Comparison of ENCODE assay signal across 28 cellular contexts in genomic region chr16:8523932-8524331, GRCh38.
"Had no signal": no experiment of that assay in that cellular context is flagged by ENCODE, and none has a peak within 500 bp of the region (broad histone marks: within the 10 kb centered on the region; RNA-seq: fewer than 3 reads in every experiment).

No MANE protein-coding gene starts in this region.

- H3K4me3 Mint-ChIP-seq: stimulated activated effector memory CD8-positive, alpha-beta T cell treated with anti-CD3 and anti-CD28 coated beads, Interleukin-12 subunit alpha, Interleukin-12 subunit beta, amount 100 ng/mL, for 72 hours; stimulated activated memory B cell treated with anti-CD40 and anti-IgM and Interleukin-4, amounts not matched to agents 10 μg/mL and 1 μg/mL and 100 μg/mL, for 72 hours; stimulated activated naive B cell treated with anti-CD40 and anti-IgM and Interleukin-4, amounts not matched to agents 10 μg/mL and 1 μg/mL and 100 μg/mL, for 72 hours; stimulated activated naive CD8-positive, alpha-beta T cell treated with anti-CD3 and anti-CD28 coated beads, Interleukin-15, amount 100 ng/mL, for 72 hours; stimulated activated naive CD8-positive, alpha-beta T cell treated with anti-CD3 and anti-CD28 coated beads, Interleukin-15, Interleukin-2, amounts not matched to agents 100 ng/mL and 50 ng/mL, for 24 hours; type B pancreatic cell had no signal

- H3K27me3 ChIP-seq: testis, thyroid gland, tibial artery, tibial nerve, transverse colon, upper lobe of left lung, upper lobe of right lung, uterus, vagina had no signal

- H3K9me3 Mint-ChIP-seq: stimulated activated effector memory CD8-positive, alpha-beta T cell treated with anti-CD3 and anti-CD28 coated beads, Interleukin-12 subunit alpha, Interleukin-12 subunit beta, amount 100 ng/mL, for 72 hours; stimulated activated memory B cell treated with anti-CD40 and anti-IgM and Interleukin-4, amounts not matched to agents 10 μg/mL and 1 μg/mL and 100 μg/mL, for 72 hours; stimulated activated naive B cell treated with anti-CD40 and anti-IgM and Interleukin-4, amounts not matched to agents 10 μg/mL and 1 μg/mL and 100 μg/mL, for 72 hours; stimulated activated naive CD8-positive, alpha-beta T cell treated with anti-CD3 and anti-CD28 coated beads, Interleukin-15, amount 100 ng/mL, for 72 hours; stimulated activated naive CD8-positive, alpha-beta T cell treated with anti-CD3 and anti-CD28 coated beads, Interleukin-15, Interleukin-2, amounts not matched to agents 100 ng/mL and 50 ng/mL, for 24 hours; type B pancreatic cell had no signal

- H3K36me3 Mint-ChIP-seq: stimulated activated effector memory CD8-positive, alpha-beta T cell treated with anti-CD3 and anti-CD28 coated beads, Interleukin-12 subunit alpha, Interleukin-12 subunit beta, amount 100 ng/mL, for 72 hours; stimulated activated memory B cell treated with anti-CD40 and anti-IgM and Interleukin-4, amounts not matched to agents 10 μg/mL and 1 μg/mL and 100 μg/mL, for 72 hours; stimulated activated naive B cell treated with anti-CD40 and anti-IgM and Interleukin-4, amounts not matched to agents 10 μg/mL and 1 μg/mL and 100 μg/mL, for 72 hours; type B pancreatic cell had no signal

- ATAC-seq: stimulated activated effector memory CD8-positive, alpha-beta T cell treated with anti-CD3 and anti-CD28 coated beads, Interleukin-12 subunit alpha, Interleukin-12 subunit beta, amount 100 ng/mL, for 72 hours; stimulated activated memory B cell treated with anti-CD40 and anti-IgM and Interleukin-4, amounts not matched to agents 10 μg/mL and 1 μg/mL and 100 μg/mL, for 72 hours; stimulated activated naive B cell treated with anti-CD40 and anti-IgM and Interleukin-4, amounts not matched to agents 10 μg/mL and 1 μg/mL and 100 μg/mL, for 72 hours; stimulated activated naive CD8-positive, alpha-beta T cell treated with anti-CD3 and anti-CD28 coated beads, Interleukin-15, amount 100 ng/mL, for 72 hours; stimulated activated naive CD8-positive, alpha-beta T cell treated with anti-CD3 and anti-CD28 coated beads, Interleukin-15, Interleukin-2, amounts not matched to agents 100 U/mL and 50 U/mL, for 24 hours; upper lobe of right lung had no signal

- H3K27ac ChIP-seq: stomach, suprapubic skin, testis, thoracic aorta, thyroid gland, tibial artery, tibial nerve, transverse colon, upper lobe of left lung, upper lobe of right lung, uterus, vagina had no signal

- H3K9me3 ChIP-seq: stomach, suprapubic skin, testis, thoracic aorta, thyroid gland, tibial artery, tibial nerve, transverse colon, upper lobe of left lung, upper lobe of right lung, uterus, vagina had no signal

- DNase-seq: stimulated activated CD4-positive, alpha-beta T cell treated with anti-CD3 and anti-CD28 coated beads, Interleukin-2, amount 100 ng/mL, for 48 hours; stimulated activated CD4-positive, alpha-beta T cell treated with anti-CD3 and anti-CD28 coated beads, Interleukin-4, amount 100 ng/mL, for 1 hour; stimulated activated CD4-positive, alpha-beta T cell treated with anti-CD3 and anti-CD28 coated beads, Interleukin-4, amount 100 ng/mL, for 24 hours; stimulated activated CD4-positive, alpha-beta T cell treated with anti-CD3 and anti-CD28 coated beads, Interleukin-4, amount 100 ng/mL, for 4 hours; stimulated activated CD8-positive, alpha-beta memory T cell treated with anti-CD3 and anti-CD28 coated beads, Interleukin-4, amount 100 ng/mL, for 48 hours; stimulated activated naive B cell treated with anti-CD40 and anti-IgM and Interleukin-4, amounts not matched to agents 10 μg/mL and 1 μg/mL and 100 μg/mL, for 72 hours; stimulated activated naive CD4-positive, alpha-beta T cell; stimulated activated naive CD4-positive, alpha-beta T cell treated with Interleukin-2 at 50 U/mL for 16 hours; stimulated activated naive CD8-positive, alpha-beta T cell treated with anti-CD3 and anti-CD28 coated beads, Interleukin-15, amount 100 ng/mL, for 72 hours; stimulated activated naive CD8-positive, alpha-beta T cell treated with anti-CD3 and anti-CD28 coated beads, Interleukin-15, Interleukin-2, amounts not matched to agents 100 U/mL and 50 U/mL, for 24 hours; stomach; substantia nigra; testis; thyroid gland; tibial artery; transverse colon; trophoblast cell; upper lobe of left lung; upper lobe of right lung; uterus had no signal

- H3K4me1 Mint-ChIP-seq: stimulated activated effector memory CD8-positive, alpha-beta T cell treated with anti-CD3 and anti-CD28 coated beads, Interleukin-12 subunit alpha, Interleukin-12 subunit beta, amount 100 ng/mL, for 72 hours; stimulated activated memory B cell treated with anti-CD40 and anti-IgM and Interleukin-4, amounts not matched to agents 10 μg/mL and 1 μg/mL and 100 μg/mL, for 72 hours; stimulated activated naive B cell treated with anti-CD40 and anti-IgM and Interleukin-4, amounts not matched to agents 10 μg/mL and 1 μg/mL and 100 μg/mL, for 72 hours; stimulated activated naive CD8-positive, alpha-beta T cell treated with anti-CD3 and anti-CD28 coated beads, Interleukin-15, amount 100 ng/mL, for 72 hours had no signal

- H3K36me3 ChIP-seq: stomach, suprapubic skin, thoracic aorta, thyroid gland, tibial artery, tibial nerve, transverse colon, upper lobe of left lung, upper lobe of right lung, uterus, vagina had no signal

- H3K27ac Mint-ChIP-seq: stimulated activated effector memory CD8-positive, alpha-beta T cell treated with anti-CD3 and anti-CD28 coated beads, Interleukin-12 subunit alpha, Interleukin-12 subunit beta, amount 100 ng/mL, for 72 hours; stimulated activated memory B cell treated with anti-CD40 and anti-IgM and Interleukin-4, amounts not matched to agents 10 μg/mL and 1 μg/mL and 100 μg/mL, for 72 hours; stimulated activated naive B cell treated with anti-CD40 and anti-IgM and Interleukin-4, amounts not matched to agents 10 μg/mL and 1 μg/mL and 100 μg/mL, for 72 hours; stimulated activated naive CD8-positive, alpha-beta T cell treated with anti-CD3 and anti-CD28 coated beads, Interleukin-15, amount 100 ng/mL, for 72 hours; stimulated activated naive CD8-positive, alpha-beta T cell treated with anti-CD3 and anti-CD28 coated beads, Interleukin-15, Interleukin-2, amounts not matched to agents 100 ng/mL and 50 ng/mL, for 24 hours; type B pancreatic cell had no signal

- H3K4me1 ChIP-seq: suprapubic skin, testis, thyroid gland, tibial artery, tibial nerve, upper lobe of left lung, upper lobe of right lung, uterus, vagina had no signal

- H3K4me3 ChIP-seq: stomach, suprapubic skin, testis, thoracic aorta, thyroid gland, tibial artery, tibial nerve, transverse colon, upper lobe of left lung, upper lobe of right lung, uterus, vagina had no signal
